Comparison of ENCODE assay signal across 25 cellular contexts in genomic region chr20:11473971-11474370, GRCh38.
"Had no signal": no experiment of that assay in that cellular context is flagged by ENCODE, and none has a peak within 500 bp of the region (broad histone marks: within the 10 kb centered on the region; RNA-seq: fewer than 3 reads in every experiment).

No MANE protein-coding gene starts in this region.

- H3K9me3 ChIP-seq: adrenal gland, right lobe of liver, thoracic aorta, vagina had no signal

- H3K27me3 Mint-ChIP-seq: activated naive CD8-positive, alpha-beta T cell treated with anti-CD3 and anti-CD28 coated beads for 36 hours; stimulated activated naive CD8-positive, alpha-beta T cell treated with anti-CD3 and anti-CD28 coated beads, Interleukin-15, Interleukin-2, amounts not matched to agents 100 ng/mL and 50 ng/mL, for 24 hours had no signal

- H3K36me3 Mint-ChIP-seq: activated naive CD8-positive, alpha-beta T cell treated with anti-CD3 and anti-CD28 coated beads for 36 hours had no signal

- H3K36me3 ChIP-seq: adrenal gland, ascending aorta, left ventricle myocardium inferior, right lobe of liver, thoracic aorta, vagina, WERI-Rb-1 had no signal

- H3K4me1 ChIP-seq: adrenal gland, ascending aorta, left ventricle myocardium inferior, right lobe of liver, vagina had no signal

- H3K4me1 Mint-ChIP-seq: activated naive CD8-positive, alpha-beta T cell treated with anti-CD3 and anti-CD28 coated beads for 36 hours; naive thymus-derived CD4-positive, alpha-beta T cell had no signal

- H3K27ac Mint-ChIP-seq: activated naive CD8-positive, alpha-beta T cell treated with anti-CD3 and anti-CD28 coated beads for 36 hours; naive thymus-derived CD4-positive, alpha-beta T cell; stimulated activated naive CD8-positive, alpha-beta T cell treated with anti-CD3 and anti-CD28 coated beads, Interleukin-15, Interleukin-2, amounts not matched to agents 100 ng/mL and 50 ng/mL, for 24 hours; T-helper 2 cell treated with Interferon-gamma antibody and Interleukin-4, amounts not matched to agents 5 μg/mL and 100 μg/mL, for 36 hours had no signal

- H3K4me3 ChIP-seq: adrenal gland, ascending aorta, left ventricle myocardium inferior, lung, right lobe of liver, skin epidermis, thoracic aorta, vagina had no signal

- FAIRE-seq: endothelial cell of umbilical vein had no signal

- H3K27me3 ChIP-seq: adrenal gland, ascending aorta, right lobe of liver, vagina had no signal

- H3K4me3 Mint-ChIP-seq: activated naive CD8-positive, alpha-beta T cell treated with anti-CD3 and anti-CD28 coated beads for 36 hours; naive thymus-derived CD4-positive, alpha-beta T cell; stimulated activated naive CD8-positive, alpha-beta T cell treated with anti-CD3 and anti-CD28 coated beads, Interleukin-15, Interleukin-2, amounts not matched to agents 100 ng/mL and 50 ng/mL, for 24 hours; T-helper 2 cell treated with Interferon-gamma antibody and Interleukin-4, amounts not matched to agents 5 μg/mL and 100 μg/mL, for 36 hours had no signal

- H3K27ac ChIP-seq: adrenal gland, ascending aorta, left ventricle myocardium inferior, right lobe of liver, skin epidermis, thoracic aorta, vagina, WERI-Rb-1 had no signal

- DNase-seq: activated CD4-positive, alpha-beta T cell treated with anti-CD3 and anti-CD28 coated beads for 48 hours; activated CD4-positive, alpha-beta T cell treated with anti-CD3 and anti-CD28 coated beads, Interleukin-2, amount 50 U/mL, for 48 hours; activated CD8-positive, alpha-beta memory T cell treated with anti-CD3 and anti-CD28 coated beads for 24 hours; activated effector memory CD4-positive, alpha-beta T cell treated with Interleukin-2 at 50 U/mL for 16 hours; activated naive CD4-positive, alpha-beta T cell treated with Interleukin-2 at 50 U/mL for 16 hours; activated naive CD8-positive, alpha-beta T cell treated with anti-CD3 and anti-CD28 coated beads for 36 hours; adrenal gland; central memory CD4-positive, alpha-beta T cell; left ventricle myocardium inferior; naive thymus-derived CD4-positive, alpha-beta T cell; occipital lobe; right lobe of liver; stimulated activated CD4-positive, alpha-beta T cell treated with anti-CD3 and anti-CD28 coated beads, Interleukin-12 subunit alpha, Interleukin-12 subunit beta, amount 100 ng/mL, for 4 hours; stimulated activated CD4-positive, alpha-beta T cell treated with anti-CD3 and anti-CD28 coated beads, Interleukin-4, amount 100 ng/mL, for 1 hour; T-helper 1 cell; trophoblast cell; WERI-Rb-1 had no signal
